ENCODE assay signal across 8 cellular contexts in the genomic region with DNA sequence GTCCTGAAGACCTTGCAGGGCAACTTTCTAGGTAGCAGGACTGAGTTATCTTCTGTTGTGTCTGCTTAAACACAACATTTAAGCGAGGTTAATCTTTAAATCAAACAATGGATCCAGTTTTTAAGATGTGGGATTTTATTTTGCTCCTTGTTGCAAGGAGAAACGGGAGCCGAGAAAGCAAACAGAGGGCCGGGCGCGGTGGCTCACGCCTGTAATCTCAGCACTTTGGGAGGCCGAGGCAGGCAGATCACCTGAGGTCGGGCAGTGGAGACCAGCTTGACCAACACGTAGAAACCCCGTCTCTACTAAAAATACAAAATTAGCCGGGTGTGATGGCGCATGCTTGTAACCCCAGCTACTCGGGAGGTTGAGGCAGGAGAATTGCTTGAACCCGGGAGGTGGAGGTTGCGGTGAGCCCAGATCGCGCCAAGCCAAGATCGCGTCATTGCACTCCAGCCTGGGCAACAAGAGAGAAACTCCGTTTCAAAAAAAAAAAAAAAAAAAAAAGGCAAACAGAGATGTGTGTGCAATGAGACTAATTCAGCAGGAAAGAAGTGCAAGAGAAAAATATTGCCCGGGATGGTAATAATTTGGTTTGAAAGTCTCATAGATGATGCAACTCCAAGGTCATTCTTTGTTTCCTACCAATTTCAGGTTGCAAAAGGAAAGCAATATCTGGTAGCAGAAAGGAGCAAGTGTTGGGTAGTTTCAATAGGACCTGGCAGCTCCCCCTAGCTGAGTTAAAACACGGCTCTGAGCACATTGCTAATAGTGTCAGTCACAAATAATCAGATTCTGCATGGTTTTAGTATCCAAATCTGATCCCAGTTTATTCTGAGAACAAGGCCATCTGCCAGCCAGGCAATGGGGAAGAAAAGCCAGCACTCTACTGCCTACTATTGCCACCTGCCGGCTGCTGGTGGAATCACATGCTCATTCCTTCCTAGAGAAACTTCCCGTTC.
DNase-seq lines count a peak whose midpoint lies in the region; ATAC-seq and TF ChIP-seq lines count a peak whose summit lies in the region.

No MANE protein-coding gene starts in this region.

- no peaks in the 10 kb centered on the region for H3K9me3 ChIP-seq in left ventricle myocardium inferior (replicated peaks)

- intact Hi-C loops in left ventricle myocardium inferior (cut with micrococcal nuclease) = loop anchor here (5.0 to 10.0 kb wide), 2 partner anchors 191 to 359 kb away; no protein-coding TSS in a partner anchor

- peak overlapping the region; percentile 64 for H3K27ac ChIP-seq in left ventricle myocardium inferior (replicated peaks)

- ATAC-seq in HG03097 (IDR thresholded peaks at IDR 0.05; ENCODE audit: low FRiP score, unreplicated experiment) = no peak

- no peaks in the 10 kb centered on the region for H3K36me3 ChIP-seq in left ventricle myocardium inferior

- H3K4me1 ChIP-seq in left ventricle myocardium inferior = peaks cover 43% of the 10 kb centered on the region

- H3K27me3 ChIP-seq in left ventricle myocardium inferior (ENCODE audit: low read depth) = no peaks in the 10 kb centered on the region

- DNase-seq in DMS53 treated with DMSO at 0.1 percent for 48 hours (lab: John Stamatoyannopoulos, UW; ENCODE audit: unreplicated experiment) = peak; percentile 82
- peak; percentile 100 for DNase-seq in GOT3 (lab: John Stamatoyannopoulos, UW)
- DNase-seq in NCI-H1417 (lab: John Stamatoyannopoulos, UW) = peak; percentile 85 to 93 (median 90)
- peak; percentile 58 for DNase-seq in SW480 (ENCODE audit: low spot score)
- DNase-seq in amygdala (lab: John Stamatoyannopoulos, UW) = peak; percentile 17 to 94 (median 70)
- peak; percentile 86 for DNase-seq in left ventricle myocardium inferior
- DNase-seq in renal cortical epithelial cell (ENCODE audit: low read depth) = peak; percentile 93

- peak; percentile 97 for TF ChIP-seq CTCF in left ventricle myocardium inferior (IDR thresholded peaks at IDR 0.05; ENCODE audit: borderline replicate concordance)

- no peak overlapping the region for H3K4me3 ChIP-seq in left ventricle myocardium inferior
